In the genomic region with DNA sequence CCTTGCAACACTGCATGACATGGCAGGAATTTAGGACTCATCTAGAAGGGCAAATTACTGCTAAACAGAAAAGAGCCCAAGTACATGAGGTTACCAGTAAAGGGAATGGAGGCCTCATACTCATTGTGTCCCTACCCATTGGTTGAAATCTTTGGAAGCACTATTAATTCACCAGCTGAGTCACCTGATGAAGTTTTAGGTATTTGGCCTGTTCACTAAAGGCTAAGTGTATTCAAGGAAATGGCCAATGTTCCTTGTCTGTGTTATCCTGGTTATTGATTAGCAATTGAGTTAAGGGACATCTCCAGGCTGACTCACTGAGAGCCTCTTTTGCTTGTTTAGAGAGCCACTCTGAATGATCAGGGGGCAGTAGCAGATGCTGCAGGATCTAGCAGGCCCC, we compare ENCODE assay signal across 7 cellular contexts.
"Had no signal": no experiment of that assay in that cellular context is flagged by ENCODE, and none has a peak within 500 bp of the region (broad histone marks: within the 10 kb centered on the region; RNA-seq: fewer than 3 reads in every experiment).

No MANE protein-coding gene starts in this region.

- H3K27ac Mint-ChIP-seq: HFFc6 had no signal

- ATAC-seq: HCT116 had no signal

- DNase-seq: GM23248, GOT3, H7, HFFc6, IMR-90 had no signal

- H3K4me3 Mint-ChIP-seq: HFFc6 had no signal

- H3K4me3 ChIP-seq: GM23248, HAP-1 had no signal
